ENCODE assay signal across 1 cellular context in the genomic region with DNA sequence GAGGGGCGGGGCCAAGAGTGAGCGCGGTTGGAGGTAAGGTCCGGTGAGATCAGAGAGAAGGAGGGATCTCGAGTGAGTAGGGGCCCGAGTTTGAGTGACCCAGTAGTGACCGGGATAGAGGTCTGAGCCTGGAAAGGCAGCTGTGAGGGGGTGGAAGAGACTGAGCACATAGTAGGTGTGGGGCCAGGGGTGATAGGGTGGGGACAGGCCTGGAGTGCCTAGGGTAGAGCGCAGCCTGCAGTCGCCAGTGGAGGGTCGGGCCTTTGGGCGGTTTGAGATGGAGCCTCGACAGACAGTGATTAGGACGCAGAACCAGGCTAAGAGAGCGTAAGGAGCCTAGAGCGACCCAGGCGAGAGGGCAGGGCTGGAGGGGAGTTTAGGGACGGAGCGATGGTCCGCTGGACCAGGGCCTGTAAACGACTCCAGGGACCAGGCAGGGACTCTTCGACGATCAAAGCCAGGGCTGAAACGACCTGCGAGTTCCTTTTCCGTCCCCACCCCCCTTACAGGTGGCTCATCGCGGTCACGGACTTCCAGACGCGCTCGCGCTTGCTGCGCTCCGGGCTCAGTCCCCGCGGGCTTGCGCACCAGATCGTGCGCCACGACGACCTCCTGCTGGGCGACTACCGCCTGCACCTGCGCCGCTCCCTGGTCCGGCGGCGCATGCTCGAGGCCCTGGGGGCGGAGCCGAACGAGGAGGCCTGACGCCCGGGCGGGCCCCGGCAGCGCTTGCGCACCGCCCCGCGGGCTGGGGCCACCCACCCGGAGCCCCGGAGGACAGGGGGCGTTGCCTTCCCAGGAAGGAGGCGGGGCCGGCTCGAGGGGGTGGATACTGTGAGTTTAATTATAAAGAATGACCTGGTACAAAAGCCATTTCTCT.
TF ChIP-seq lines count a peak whose summit lies in the region.

No MANE protein-coding gene starts in this region.

TF ChIP-seq in HEK293, 187 proteins besides CTCF, POLR2A, EP300 and RAD21 (continued from another document):
- no peak; the same call in 1 of the 2 replicates for TF ChIP-seq EGR2 (tag by site-specific recombination; IDR thresholded peaks at IDR 0.05; ENCODE audit: low read depth)
- peak; percentile 92; the same call in 1 of the 2 replicates for TF ChIP-seq ZNF391 (tag by site-specific recombination; IDR thresholded peaks at IDR 0.05; ENCODE audit: borderline replicate concordance, low read depth)
- no peak for TF ChIP-seq ZNF621 (tag by site-specific recombination; IDR thresholded peaks at IDR 0.05)
- TF ChIP-seq, protein P1, sequence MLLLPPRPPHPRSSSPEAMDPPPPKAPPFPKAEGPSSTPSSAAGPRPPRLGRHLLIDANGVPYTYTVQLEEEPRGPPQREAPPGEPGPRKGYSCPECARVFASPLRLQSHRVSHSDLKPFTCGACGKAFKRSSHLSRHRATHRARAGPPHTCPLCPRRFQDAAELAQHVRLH (tag by site-specific recombination; IDR thresholded peaks at IDR 0.05) = peak; percentile 89
- peak; percentile 64; the same call in 1 of the 2 replicates for TF ChIP-seq RBAK (tag by site-specific recombination; IDR thresholded peaks at IDR 0.05)
- TF ChIP-seq ZNF121 (tag by site-specific recombination; IDR thresholded peaks at IDR 0.05) = peak; percentile 68; the same call in 1 of the 2 replicates
- peak; percentile 78; the same call in 1 of the 2 replicates for TF ChIP-seq ZNF792 (tag by site-specific recombination; IDR thresholded peaks at IDR 0.05)
- 0 out of 2 replicates have a peak, but pooled peaks have one; percentile 46 for TF ChIP-seq ZSCAN16 (tag by site-specific recombination; IDR thresholded peaks at IDR 0.05)
- TF ChIP-seq ZNF544 (tag by site-specific recombination; IDR thresholded peaks at IDR 0.05) = no peak
- TF ChIP-seq ZBTB48 (tag by site-specific recombination; IDR thresholded peaks at IDR 0.05) = peak; percentile 93
- TF ChIP-seq ZSCAN30 (tag by site-specific recombination; IDR thresholded peaks at IDR 0.05) = no peak
- TF ChIP-seq KLF10 (tag by site-specific recombination; IDR thresholded peaks at IDR 0.05) = peak; percentile 44; the same call in 1 of the 2 replicates
- TF ChIP-seq PRDM1 (tag by site-specific recombination; IDR thresholded peaks at IDR 0.05) = no peak
